In genomic region chr11:47426062-47426956, GRCh38 we compare ENCODE assay signal across 1 cellular context.
TF ChIP-seq lines count a peak whose summit lies in the region.

TSS of gene PSMC3 (minus strand) at chr11:47426439. CDS start at chr11:47426279, 160 bp downstream.

TF ChIP-seq in HCT116, 20 proteins besides CTCF, POLR2A, EP300 and RAD21 (continued from another document):
- TF ChIP-seq REST (IDR thresholded peaks at IDR 0.05; ENCODE audit: low read depth): no peak
- TF ChIP-seq EZH2 (IDR thresholded peaks at IDR 0.05): no peak
- peak; percentile 29; the same call in 1 of the 2 replicates for TF ChIP-seq ZFX (IDR thresholded peaks at IDR 0.05)
- peak; percentile 71 for TF ChIP-seq POLR2AphosphoS5 (IDR thresholded peaks at IDR 0.05; ENCODE audit: low read depth, low read length)
- TF ChIP-seq EGR1 (IDR thresholded peaks at IDR 0.05; ENCODE audit: low read depth): peak; percentile 90
- TF ChIP-seq YY1 (IDR thresholded peaks at IDR 0.05; ENCODE audit: extremely low read depth, insufficient replicate concordance, low read depth, low read length): peak; percentile 94
